Comparison of ENCODE assay signal across 22 cellular contexts in the genomic region with DNA sequence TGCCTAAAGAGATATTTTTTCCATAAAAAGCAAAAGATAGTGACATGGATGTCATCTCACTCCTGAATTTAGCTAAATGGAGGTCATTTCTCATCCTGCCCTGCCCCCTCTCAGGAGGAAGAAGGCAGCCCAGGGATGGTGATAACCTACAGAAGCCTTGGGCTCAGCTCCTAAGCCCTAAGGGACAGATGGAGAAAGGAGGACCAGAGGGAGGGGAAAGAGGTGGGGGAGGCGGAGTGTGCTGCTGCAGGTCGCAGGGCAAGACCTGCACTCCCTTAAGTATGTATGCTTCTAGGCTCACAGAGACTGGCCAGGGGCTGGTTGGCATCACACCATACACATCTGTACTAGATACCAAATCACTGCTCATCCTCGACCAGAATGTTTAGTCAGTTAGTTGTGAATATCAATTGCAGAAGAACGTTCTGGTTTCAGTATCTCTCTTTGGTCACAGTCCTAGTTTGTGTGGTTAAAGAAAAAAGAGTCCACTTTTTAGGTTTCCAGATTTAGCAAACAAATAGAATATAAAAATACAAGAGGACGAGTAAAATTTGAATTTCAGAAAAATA. TPM values are rescaled to one million over a fixed set of nuclear protein-coding genes. Genes with fewer than 3 reads are reported as not detected.
DNase-seq lines count a peak whose midpoint lies in the region; ATAC-seq, FAIRE-seq and TF ChIP-seq lines count a peak whose summit lies in the region.
"Had no signal": no experiment of that assay in that cellular context is flagged by ENCODE, and none has a peak within 500 bp of the region (broad histone marks: within the 10 kb centered on the region; RNA-seq: fewer than 3 reads in every experiment).

No MANE protein-coding gene starts in this region.

- no peak for FAIRE-seq in GM12878 (lab: Jason Lieb, UNC)
- FAIRE-seq: bronchial epithelial cell, HepG2 had no signal

- SMC1A ChIA-PET in GM12878 (lab: Charles Lee; ENCODE audit: uncharacterized antibody, unreplicated experiment), result interaction anchor here (1.0 kb wide), 1 partner anchor 37 kb away, joined by 3 read pairs; no protein-coding TSS in a partner anchor

- H3K9ac ChIP-seq in HUES64 (ENCODE audit: low read depth, low read length) (no peak overlapping the region), GM12878 (ENCODE audit: control insufficient read depth, insufficient read depth, low read length) (no peak overlapping the region), mesenchymal stem cell (ENCODE audit: low read length) (no peak overlapping the region)

- H2BK12ac ChIP-seq in mesenchymal stem cell (ENCODE audit: low read length in 2 of 2), result no peak overlapping the region

- ATAC-seq in GM12878 (peak; percentile 67), HG02938 (IDR thresholded peaks at IDR 0.05; ENCODE audit: unreplicated experiment) (no peak), HG03139 (IDR thresholded peaks at IDR 0.05; ENCODE audit: unreplicated experiment) (no peak), GM21381 (IDR thresholded peaks at IDR 0.05; ENCODE audit: unreplicated experiment) (no peak)
- ATAC-seq: A549; activated CD4-positive, alpha-beta T cell treated with anti-CD3 and anti-CD28 coated beads for 36 hours; HepG2; naive thymus-derived CD8-positive, alpha-beta T cell; Panc1; T-cell had no signal

- H3K4me3 ChIP-seq in HUES64 (ENCODE audit: low read length) (peak overlapping the region; percentile 31; the same call in 1 of the 2 replicates), GM12878 (no peak overlapping the region), mesenchymal stem cell (ENCODE audit: insufficient read depth in 1 of 2, low read depth in 1 of 2, low read length in 2 of 2) (no peak overlapping the region)
- H3K4me3 ChIP-seq: A549, colonic mucosa had no signal

- POLR2A ChIA-PET in GM12878 (lab: Charles Lee), result no interaction called here

- no peak for TF ChIP-seq CTCF in GM12878 (IDR thresholded peaks at IDR 0.05 in 2 of 3, conservative IDR thresholded peaks at IDR 0.05 in 1 of 3; ENCODE audit: control insufficient read depth in 2 of 3, extremely low read depth in 1 of 3, insufficient read depth in 1 of 3, low read depth in 3 of 3, low read length in 3 of 3)

- no peak overlapping the region for H2BK5ac ChIP-seq in mesenchymal stem cell (ENCODE audit: low read depth, low read length, poor library complexity, severe bottlenecking)

- H3K79me2 ChIP-seq in GM12878 (ENCODE audit: control insufficient read depth, insufficient read depth, low read length), result no peaks in the 10 kb centered on the region

- peak overlapping the region; percentile 18 for H4K91ac ChIP-seq in mesenchymal stem cell (ENCODE audit: low read length)

- DNase-seq in ELF-1 (ENCODE audit: low read depth, low spot score), result peak; percentile 58
- DNase-seq in GM12878 (ENCODE audit: low read depth, low spot score), result no peak
- DNase-seq in mesenchymal stem cell, result no peak
- DNase-seq in effector CD4-positive, alpha-beta T cell, result no peak
- DNase-seq: activated CD4-positive, alpha-beta T cell treated with anti-CD3 and anti-CD28 coated beads for 36 hours; activated CD8-positive, alpha-beta memory T cell treated with anti-CD3 and anti-CD28 coated beads for 24 hours; activated naive CD4-positive, alpha-beta T cell treated with anti-CD3 and anti-CD28 coated beads for 36 hours; activated T-cell treated with anti-CD3 and anti-CD28 coated beads, Interleukin-2, amount 50 U/mL, for 48 hours; amniotic stem cell; colonic mucosa; naive thymus-derived CD8-positive, alpha-beta T cell; NCI-H146; NCI-H774; T-cell had no signal

- intact Hi-C loops in GM12878 (cut with micrococcal nuclease; ENCODE audit: unreplicated experiment), result no loop called here

- H3K18ac ChIP-seq in mesenchymal stem cell (ENCODE audit: low read depth in 1 of 2, low read length in 2 of 2), result no peak overlapping the region

- 50% methylated on average over 4 of the region's 5 CpGs for WGBS in HUES64
- WGBS in GM12878 (ENCODE audit: insufficient coverage, insufficient replicate concordance, low lambda C conversion rate, missing lambda C conversion rate), result 26% methylated on average over 5 of the region's 5 CpGs
- WGBS in mesenchymal stem cell, result 71% methylated on average over 1 of the region's 5 CpGs

- H3K9me3 ChIP-seq in HUES64 (ENCODE audit: insufficient read depth, low read depth, low read length) (no peaks in the 10 kb centered on the region), GM12878 (replicated peaks; ENCODE audit: control insufficient read depth, insufficient read depth, low read length) (no peaks in the 10 kb centered on the region), mesenchymal stem cell (ENCODE audit: control insufficient read depth, low read length) (no peaks in the 10 kb centered on the region)
- H3K9me3 ChIP-seq: A549, colonic mucosa had no signal

- CTCF ChIA-PET in GM12878 (lab: Yijun Ruan, JAX), result interaction anchor here (0.6 to 2.5 kb wide), 2 partner anchors 18 to 344 kb away, joined by 3 to 11 read pairs; partner anchors contain the start of gene CDKN2AIPNL

- H3K27me3 ChIP-seq in HUES64 (ENCODE audit: insufficient read depth, low read length) (no peaks in the 10 kb centered on the region), GM12878 (replicated peaks in 1 of 2; ENCODE audit: control insufficient read depth in 2 of 2, insufficient read depth in 2 of 2, low read length in 1 of 2) (no peaks in the 10 kb centered on the region), mesenchymal stem cell (ENCODE audit: control insufficient read depth in 1 of 2, insufficient read depth in 1 of 2, low read length in 2 of 2) (no peaks in the 10 kb centered on the region)
- H3K27me3 ChIP-seq: colonic mucosa had no signal

- H3K79me1 ChIP-seq in mesenchymal stem cell (replicated peaks; ENCODE audit: low read length, poor library complexity, severe bottlenecking), result no peaks in the 10 kb centered on the region

- no peaks in the 10 kb centered on the region for H4K20me1 ChIP-seq in GM12878 (ENCODE audit: control insufficient read depth, insufficient read depth)

- H3K4ac ChIP-seq in mesenchymal stem cell (ENCODE audit: low read depth in 1 of 2, low read length in 2 of 2), result peak overlapping the region in 1 of 2 experiments; percentile 15

- in situ Hi-C loops in GM12878 (cut with MboI), result no loop called here

- H2AK5ac ChIP-seq in mesenchymal stem cell (ENCODE audit: low read length, severe bottlenecking), result no peak overlapping the region

- BruUV-seq in GM12878 (replicated peaks; lab: Mats Ljungman, UMichigan), result no TSS peak

- H3K36me3 ChIP-seq in HUES64 (ENCODE audit: insufficient read depth, low read length) (no peaks in the 10 kb centered on the region), GM12878 (ENCODE audit: control insufficient read depth in 2 of 2, insufficient read depth in 2 of 2, low read length in 1 of 2) (no peaks in the 10 kb centered on the region), mesenchymal stem cell (ENCODE audit: control insufficient read depth in 1 of 2, insufficient read depth in 2 of 2, low read depth in 1 of 2, low read length in 2 of 2) (no peaks in the 10 kb centered on the region)
- H3K36me3 ChIP-seq: colonic mucosa had no signal

- no peak overlapping the region for H3K4me2 ChIP-seq in GM12878 (ENCODE audit: control insufficient read depth, insufficient read depth)
- no peak overlapping the region for H3K4me2 ChIP-seq in mesenchymal stem cell (ENCODE audit: low read length, poor library complexity, severe bottlenecking)
- H3K4me2 ChIP-seq: A549 had no signal

- no peak overlapping the region for H3K14ac ChIP-seq in mesenchymal stem cell (ENCODE audit: low read length in 2 of 2)

- TF ChIP-seq EP300 in GM12878 (IDR thresholded peaks at IDR 0.05; ENCODE audit: borderline replicate concordance in 1 of 2, control insufficient read depth in 1 of 2, low read depth in 2 of 2, low read length in 2 of 2), result no peak

- H3K27ac ChIP-seq in HUES64 (ENCODE audit: low read depth, low read length) (no peak overlapping the region), GM12878 (ENCODE audit: control insufficient read depth, insufficient read depth) (no peak overlapping the region), mesenchymal stem cell (ENCODE audit: low read length, poor library complexity, severe bottlenecking) (no peak overlapping the region)
- H3K27ac ChIP-seq: A549, colonic mucosa had no signal

- H3K4me1 ChIP-seq in HUES64 (ENCODE audit: insufficient read depth, low read length) (peaks cover 44% of the 10 kb centered on the region), GM12878 (ENCODE audit: control insufficient read depth, insufficient read depth, low read length) (peaks cover 6% of the 10 kb centered on the region; the same call in 1 of the 2 replicates), mesenchymal stem cell (ENCODE audit: control insufficient read depth, insufficient read depth, low read depth, low read length) (peaks cover 6% of the 10 kb centered on the region)
- H3K4me1 ChIP-seq: colonic mucosa had no signal

- no peak for TF ChIP-seq POLR2A in GM12878 (IDR thresholded peaks at IDR 0.05; ENCODE audit: low read depth, low read length)

- RAD21 ChIA-PET in GM12878 (lab: Charles Lee; ENCODE audit: unreplicated experiment), result interaction anchor here (1.7 kb wide), 1 partner anchor 16 kb away, joined by 6 read pairs; no protein-coding TSS in a partner anchor

- no peak overlapping the region for H2BK15ac ChIP-seq in mesenchymal stem cell (ENCODE audit: low read depth, poor library complexity, severe bottlenecking)

- TF ChIP-seq RAD21 in GM12878 (IDR thresholded peaks at IDR 0.05; ENCODE audit: insufficient read depth, low read depth, low read length), result no peak

- H2AFZ ChIP-seq in GM12878 (ENCODE audit: control insufficient read depth, low read depth, low read length) (no peak overlapping the region), mesenchymal stem cell (ENCODE audit: low read depth, low read length) (peak overlapping the region; percentile 36)

- H4K8ac ChIP-seq in mesenchymal stem cell (ENCODE audit: low read length), result no peak overlapping the region

- H2BK120ac ChIP-seq in mesenchymal stem cell (ENCODE audit: low read depth, low read length), result no peak overlapping the region

- no peak overlapping the region for H3K23ac ChIP-seq in mesenchymal stem cell (ENCODE audit: low read length in 2 of 2)

RNA-seq across cellular contexts. Expression of gene CDKN2AIPNL, which starts 18.4 kb away (rescaled TPM):
- 63.1 TPM for polyA plus RNA-seq in HUES64 (2013, experiment 1 of 2)
- polyA plus RNA-seq in HUES64 (2013, experiment 2 of 2), result 63.5 TPM
- total RNA-seq in GM12878 (2013; cell fraction: nucleolus; rRNA removed), result 8.5 and 10.7 TPM in 2 replicates
- total RNA-seq in GM12878 (2014; rRNA removed) (57.8 and 62.2 TPM in 2 replicates), GM12878 (2014; rRNA removed; fragmentation: Illumina TruSeq; extraction: Trizol) (34.1 and 36.4 TPM in 2 replicates), GM12878 (2021) (34.8 and 36.7 TPM in 2 replicates)
- 12.9 TPM for polyA plus RNA-seq in GM12878 (2011; ENCODE audit: low read depth)
- polyA plus RNA-seq in GM12878 (2011; rRNA removed) (27.8 and 40.0 TPM in 2 replicates), GM12878 (2014; fragmentation: Illumina TruSeq; extraction: Trizol) (31.3 and 37.3 TPM in 2 replicates), GM12878 (2014; fragmentation: Nextera tagmentation; extraction: Ambion mirVana) (10 to 100 TPM; 23.5 to 29.9 TPM), GM12878 (2014; rRNA removed) (47.5 and 49.2 TPM in 2 replicates), GM12878 (2016; fragmentation: Nextera tagmentation; extraction: Ambion mirVana) (10 to 100 TPM; 63.5 to 72.0 TPM)
- polyA plus RNA-seq in GM12878 (2011; cell fraction: cytosol; rRNA removed), result 22.4 and 24.5 TPM in 2 replicates
- 6.1 and 6.5 TPM in 2 replicates for polyA plus RNA-seq in GM12878 (2011; cell fraction: nucleus; rRNA removed)
- 20.6 and 23.0 TPM in 2 replicates for polyA plus RNA-seq in GM12878 (2012)
- 8.9 and 9.1 TPM in 2 replicates for polyA minus RNA-seq in GM12878 (2011; rRNA and poly(A)+ RNA removed)
- polyA minus RNA-seq in GM12878 (2011; cell fraction: cytosol; rRNA and poly(A)+ RNA removed), result 6.3 and 9.1 TPM in 2 replicates
- polyA minus RNA-seq in GM12878 (2011; cell fraction: nucleus; rRNA and poly(A)+ RNA removed), result 3.9 and 9.2 TPM in 2 replicates
- polyA plus RNA-seq in mesenchymal stem cell (2013, experiment 1 of 2), result 20.0 TPM
- 19.1 TPM for polyA plus RNA-seq in mesenchymal stem cell (2013, experiment 2 of 2)

RNA-seq across cellular contexts. Expression of gene UBE2B, which starts 58.7 kb away (rescaled TPM):
- 49.5 TPM for polyA plus RNA-seq in HUES64 (2013, experiment 1 of 2)
- 50.1 TPM for polyA plus RNA-seq in HUES64 (2013, experiment 2 of 2)
- total RNA-seq in GM12878 (2013; cell fraction: nucleolus; rRNA removed), result 49.0 and 65.6 TPM in 2 replicates
- 9.9 and 10.8 TPM in 2 replicates for total RNA-seq in GM12878 (2014; rRNA removed)
- total RNA-seq in GM12878 (2014; rRNA removed; fragmentation: Illumina TruSeq; extraction: Trizol), result 32.7 and 35.2 TPM in 2 replicates
- total RNA-seq in GM12878 (2021), result 51.2 and 53.8 TPM in 2 replicates
- polyA plus RNA-seq in GM12878 (2011; ENCODE audit: low read depth), result 58.2 TPM
- 54.7 and 81.9 TPM in 2 replicates for polyA plus RNA-seq in GM12878 (2011; rRNA removed)
- polyA plus RNA-seq in GM12878 (2011; cell fraction: cytosol; rRNA removed), result 11.7 and 15.8 TPM in 2 replicates
- polyA plus RNA-seq in GM12878 (2011; cell fraction: nucleus; rRNA removed), result 24.4 and 24.5 TPM in 2 replicates
- polyA plus RNA-seq in GM12878 (2012), result 82.0 and 83.7 TPM in 2 replicates
- 67.8 and 75.5 TPM in 2 replicates for polyA plus RNA-seq in GM12878 (2014; fragmentation: Illumina TruSeq; extraction: Trizol)
- polyA plus RNA-seq in GM12878 (2014; fragmentation: Nextera tagmentation; extraction: Ambion mirVana), result 100 to 1,000 TPM; 126 to 154 TPM
- polyA plus RNA-seq in GM12878 (2014; rRNA removed), result 18.8 and 25.4 TPM in 2 replicates
- 100 to 1,000 TPM; 175 to 179 TPM for polyA plus RNA-seq in GM12878 (2016; fragmentation: Nextera tagmentation; extraction: Ambion mirVana)
- 8.1 and 15.1 TPM in 2 replicates for polyA minus RNA-seq in GM12878 (2011; rRNA and poly(A)+ RNA removed)
- 18.6 and 23.9 TPM in 2 replicates for polyA minus RNA-seq in GM12878 (2011; cell fraction: cytosol; rRNA and poly(A)+ RNA removed)
- 8.8 and 16.2 TPM in 2 replicates for polyA minus RNA-seq in GM12878 (2011; cell fraction: nucleus; rRNA and poly(A)+ RNA removed)
- 96.1 TPM for polyA plus RNA-seq in mesenchymal stem cell (2013, experiment 1 of 2)
- polyA plus RNA-seq in mesenchymal stem cell (2013, experiment 2 of 2), result 124 TPM
